ENCODE assay signal across 1 cellular context in the genomic region with DNA sequence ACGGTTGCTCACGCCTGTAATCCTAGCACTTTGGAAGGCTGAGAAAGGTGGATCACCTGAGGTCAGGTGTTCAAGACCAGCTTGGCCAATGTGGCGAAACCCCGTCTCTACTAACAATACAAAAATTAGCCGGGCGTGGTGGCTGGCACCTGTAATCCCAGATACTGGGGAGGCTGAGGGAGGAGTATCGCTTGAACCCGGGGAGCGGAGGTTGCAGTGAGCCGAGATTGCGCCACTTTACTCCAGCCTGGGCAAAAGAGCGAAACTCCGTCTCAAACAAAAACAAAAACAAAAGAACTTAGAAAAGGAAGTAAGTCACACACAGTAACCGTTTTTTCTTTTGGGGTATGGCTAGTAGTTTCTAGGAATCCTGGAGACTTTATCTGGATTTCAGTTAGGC.
TF ChIP-seq lines count a peak whose summit lies in the region.

No MANE protein-coding gene starts in this region.

TF ChIP-seq in HCT116, 20 proteins besides CTCF, POLR2A, EP300 and RAD21:
- no peak for TF ChIP-seq CEBPB (IDR thresholded peaks at IDR 0.05; ENCODE audit: low read depth)
- TF ChIP-seq, protein P1, sequence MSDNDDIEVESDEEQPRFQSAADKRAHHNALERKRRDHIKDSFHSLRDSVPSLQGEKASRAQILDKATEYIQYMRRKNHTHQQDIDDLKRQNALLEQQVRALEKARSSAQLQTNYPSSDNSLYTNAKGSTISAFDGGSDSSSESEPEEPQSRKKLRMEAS (IDR thresholded peaks at IDR 0.05) = no peak
- TF ChIP-seq JUND (IDR thresholded peaks at IDR 0.05) = no peak
- TF ChIP-seq EGR1 (IDR thresholded peaks at IDR 0.05; ENCODE audit: low read depth) = no peak
- TF ChIP-seq SIN3A (IDR thresholded peaks at IDR 0.05; ENCODE audit: low read depth) = no peak
- no peak for TF ChIP-seq ZNF274 (IDR thresholded peaks at IDR 0.05; ENCODE audit: low read depth, low read length)
- TF ChIP-seq, protein P2, sequence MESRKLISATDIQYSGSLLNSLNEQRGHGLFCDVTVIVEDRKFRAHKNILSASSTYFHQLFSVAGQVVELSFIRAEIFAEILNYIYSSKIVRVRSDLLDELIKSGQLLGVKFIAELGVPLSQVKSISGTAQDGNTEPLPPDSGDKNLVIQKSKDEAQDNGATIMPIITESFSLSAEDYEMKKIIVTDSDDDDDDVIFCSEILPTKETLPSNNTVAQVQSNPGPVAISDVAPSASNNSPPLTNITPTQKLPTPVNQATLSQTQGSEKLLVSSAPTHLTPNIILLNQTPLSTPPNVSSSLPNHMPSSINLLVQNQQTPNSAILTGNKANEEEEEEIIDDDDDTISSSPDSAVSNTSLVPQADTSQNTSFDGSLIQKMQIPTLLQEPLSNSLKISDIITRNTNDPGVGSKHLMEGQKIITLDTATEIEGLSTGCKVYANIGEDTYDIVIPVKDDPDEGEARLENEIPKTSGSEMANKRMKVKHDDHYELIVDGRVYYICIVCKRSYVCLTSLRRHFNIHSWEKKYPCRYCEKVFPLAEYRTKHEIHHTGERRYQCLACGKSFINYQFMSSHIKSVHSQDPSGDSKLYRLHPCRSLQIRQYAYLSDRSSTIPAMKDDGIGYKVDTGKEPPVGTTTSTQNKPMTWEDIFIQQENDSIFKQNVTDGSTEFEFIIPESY (IDR thresholded peaks at IDR 0.05; ENCODE audit: extremely low read depth, insufficient replicate concordance, low read length) = no peak
- TF ChIP-seq TCF7L2 (IDR thresholded peaks at IDR 0.05; ENCODE audit: borderline replicate concordance, extremely low read depth, insufficient read depth, insufficient read length) = no peak
- no peak for TF ChIP-seq ELF1 (IDR thresholded peaks at IDR 0.05; ENCODE audit: borderline replicate concordance, low read depth)
- no peak for TF ChIP-seq SRF (IDR thresholded peaks at IDR 0.05; ENCODE audit: low read depth)
- TF ChIP-seq, protein P3, sequence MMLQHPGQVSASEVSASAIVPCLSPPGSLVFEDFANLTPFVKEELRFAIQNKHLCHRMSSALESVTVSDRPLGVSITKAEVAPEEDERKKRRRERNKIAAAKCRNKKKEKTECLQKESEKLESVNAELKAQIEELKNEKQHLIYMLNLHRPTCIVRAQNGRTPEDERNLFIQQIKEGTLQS (IDR thresholded peaks at IDR 0.05) = no peak
- no peak for TF ChIP-seq CBX3 (IDR thresholded peaks at IDR 0.05; ENCODE audit: low read depth)
- TF ChIP-seq ZFX (IDR thresholded peaks at IDR 0.05) = no peak
- no peak for TF ChIP-seq FOSL1 (IDR thresholded peaks at IDR 0.05; ENCODE audit: low read depth)
- no peak for TF ChIP-seq POLR2AphosphoS5 (IDR thresholded peaks at IDR 0.05; ENCODE audit: low read depth, low read length)
- no peak for TF ChIP-seq YY1 (IDR thresholded peaks at IDR 0.05; ENCODE audit: extremely low read depth, insufficient replicate concordance, low read depth, low read length)
- TF ChIP-seq EZH2 (IDR thresholded peaks at IDR 0.05) = no peak
- TF ChIP-seq, protein P4, sequence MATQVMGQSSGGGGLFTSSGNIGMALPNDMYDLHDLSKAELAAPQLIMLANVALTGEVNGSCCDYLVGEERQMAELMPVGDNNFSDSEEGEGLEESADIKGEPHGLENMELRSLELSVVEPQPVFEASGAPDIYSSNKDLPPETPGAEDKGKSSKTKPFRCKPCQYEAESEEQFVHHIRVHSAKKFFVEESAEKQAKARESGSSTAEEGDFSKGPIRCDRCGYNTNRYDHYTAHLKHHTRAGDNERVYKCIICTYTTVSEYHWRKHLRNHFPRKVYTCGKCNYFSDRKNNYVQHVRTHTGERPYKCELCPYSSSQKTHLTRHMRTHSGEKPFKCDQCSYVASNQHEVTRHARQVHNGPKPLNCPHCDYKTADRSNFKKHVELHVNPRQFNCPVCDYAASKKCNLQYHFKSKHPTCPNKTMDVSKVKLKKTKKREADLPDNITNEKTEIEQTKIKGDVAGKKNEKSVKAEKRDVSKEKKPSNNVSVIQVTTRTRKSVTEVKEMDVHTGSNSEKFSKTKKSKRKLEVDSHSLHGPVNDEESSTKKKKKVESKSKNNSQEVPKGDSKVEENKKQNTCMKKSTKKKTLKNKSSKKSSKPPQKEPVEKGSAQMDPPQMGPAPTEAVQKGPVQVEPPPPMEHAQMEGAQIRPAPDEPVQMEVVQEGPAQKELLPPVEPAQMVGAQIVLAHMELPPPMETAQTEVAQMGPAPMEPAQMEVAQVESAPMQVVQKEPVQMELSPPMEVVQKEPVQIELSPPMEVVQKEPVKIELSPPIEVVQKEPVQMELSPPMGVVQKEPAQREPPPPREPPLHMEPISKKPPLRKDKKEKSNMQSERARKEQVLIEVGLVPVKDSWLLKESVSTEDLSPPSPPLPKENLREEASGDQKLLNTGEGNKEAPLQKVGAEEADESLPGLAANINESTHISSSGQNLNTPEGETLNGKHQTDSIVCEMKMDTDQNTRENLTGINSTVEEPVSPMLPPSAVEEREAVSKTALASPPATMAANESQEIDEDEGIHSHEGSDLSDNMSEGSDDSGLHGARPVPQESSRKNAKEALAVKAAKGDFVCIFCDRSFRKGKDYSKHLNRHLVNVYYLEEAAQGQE (IDR thresholded peaks at IDR 0.05; ENCODE audit: low read depth) = no peak
- TF ChIP-seq SP1 (IDR thresholded peaks at IDR 0.05; ENCODE audit: low read depth) = no peak
- no peak for TF ChIP-seq EZH2phosphoT487 (IDR thresholded peaks at IDR 0.05; ENCODE audit: borderline replicate concordance)
